In genomic region chr22:40177738-40178416, GRCh38 we compare ENCODE assay signal across 8 cellular contexts. TPM values are rescaled to one million over a fixed set of nuclear protein-coding genes. Genes with fewer than 3 reads are reported as not detected.
DNase-seq lines count a peak whose midpoint lies in the region; ATAC-seq, FAIRE-seq and TF ChIP-seq lines count a peak whose summit lies in the region.

Gene TNRC6B (plus strand): TSS chr22:40177925. CDS start chr22:40178136, 211 bp downstream.

- DNase-seq in BJ (ENCODE audit: low read depth) (peak; percentile 92), GM19239 (ENCODE audit: insufficient read length, low spot score) (peak; percentile 74), NCI-H524 treated with DMSO at 0.1 percent for 48 hours (lab: John Stamatoyannopoulos, UW) (peak; percentile 92), dermis blood vessel endothelial cell (peak; percentile 96), left lobe of liver (ENCODE audit: low spot score) (peak; percentile 82)
- peak; percentile 82 for DNase-seq in activated CD4-positive, alpha-beta T cell treated with anti-CD3 and anti-CD28 coated beads for 36 hours
- peak; percentile 49 for DNase-seq in stimulated activated CD4-positive, alpha-beta T cell treated with anti-CD3 and anti-CD28 coated beads, Interleukin-4, amount 100 ng/mL, for 1 hour

- H3K9me3 Mint-ChIP-seq in activated CD4-positive, alpha-beta T cell treated with anti-CD3 and anti-CD28 coated beads for 36 hours (ENCODE audit: low read depth): no peaks in the 10 kb centered on the region

- POLR2A ChIA-PET in BJ (lab: Charles Lee): interaction anchor here (0.5 to 1.0 kb wide), 3 partner anchors 183 to 654 kb away, joined by 3 to 5 read pairs (median 4); no protein-coding TSS in a partner anchor
- POLR2A ChIA-PET in activated CD4-positive, alpha-beta T cell treated with anti-CD3 and anti-CD28 coated beads for 36 hours (lab: Charles Lee): interaction anchor here (0.6 to 4.6 kb wide), 22 partner anchors 16 to 679 kb away, joined by 3 to 71 read pairs (median 4); partner anchors contain the start of genes ADSL and ST13

- TF ChIP-seq CTCF in BJ (IDR thresholded peaks at IDR 0.05; ENCODE audit: insufficient read depth, low read depth, low read length): no peak

- H3K27me3 ChIP-seq in BJ (ENCODE audit: control insufficient read depth, insufficient read depth, low read length): no peaks in the 10 kb centered on the region

- peak within 1 kb of the TSS; percentile 92 for H3K27ac Mint-ChIP-seq in activated CD4-positive, alpha-beta T cell treated with anti-CD3 and anti-CD28 coated beads for 36 hours

- H3K36me3 ChIP-seq in BJ (ENCODE audit: control insufficient read depth, insufficient read depth, low read length): no peaks in the 10 kb centered on the region

- peak within 1 kb of the TSS; percentile 89 for H3K4me3 Mint-ChIP-seq in activated CD4-positive, alpha-beta T cell treated with anti-CD3 and anti-CD28 coated beads for 36 hours

- intact Hi-C loops in activated CD4-positive, alpha-beta T cell treated with anti-CD3 and anti-CD28 coated beads for 36 hours (cut with DNase I, micrococcal nuclease): loop anchor here (1.0 to 5.0 kb wide), 14 partner anchors 18 to 646 kb away; partner anchors contain the start of genes ADSL (in 2 of the 2), MRTFA (in 1 of the 2) and RPS19BP1 (in 1 of the 2)

- CTCF ChIA-PET in BJ (lab: Yijun Ruan, JAX): interaction anchor here (1.0 to 1.3 kb wide), 3 partner anchors 134 to 649 kb away, joined by 3 read pairs; no protein-coding TSS in a partner anchor
- CTCF ChIA-PET in activated CD4-positive, alpha-beta T cell treated with anti-CD3 and anti-CD28 coated beads for 36 hours (lab: Charles Lee): interaction anchor here (0.6 to 2.3 kb wide), 16 partner anchors 14 to 171 kb away, joined by 3 to 9 read pairs (median 3); partner anchors contain the start of gene ADSL

- H3K4me1 Mint-ChIP-seq in activated CD4-positive, alpha-beta T cell treated with anti-CD3 and anti-CD28 coated beads for 36 hours: peaks cover 57% of the 10 kb centered on the region

- FAIRE-seq in GM19239 (lab: Jason Lieb, UNC): peak; percentile 99

- H3K4me3 ChIP-seq in BJ (ENCODE audit: low read depth, low read length): peak within 1 kb of the TSS; percentile 64

- peaks cover 8% of the 10 kb centered on the region for H3K36me3 Mint-ChIP-seq in activated CD4-positive, alpha-beta T cell treated with anti-CD3 and anti-CD28 coated beads for 36 hours (ENCODE audit: low read depth)

- ATAC-seq in HG03457 (IDR thresholded peaks at IDR 0.05; ENCODE audit: unreplicated experiment) (peak; percentile 75), left lobe of liver (peak; percentile 82)
- ATAC-seq in activated CD4-positive, alpha-beta T cell treated with anti-CD3 and anti-CD28 coated beads for 36 hours: peak; percentile 77

- no peaks in the 10 kb centered on the region for H3K27me3 Mint-ChIP-seq in activated CD4-positive, alpha-beta T cell treated with anti-CD3 and anti-CD28 coated beads for 36 hours

RNA-seq across cellular contexts. Expression of gene TNRC6B, which starts in this region (rescaled TPM):
- polyA plus RNA-seq in BJ (2011; rRNA removed): 6.6 and 8.0 TPM in 2 replicates
- 33.1 and 34.6 TPM in 2 replicates for polyA minus RNA-seq in BJ (2011; rRNA and poly(A)+ RNA removed)
- total RNA-seq in activated CD4-positive, alpha-beta T cell treated with anti-CD3 and anti-CD28 coated beads for 36 hours: 10 to 100 TPM; 37.3 to 40.3 TPM
- total RNA-seq in dermis blood vessel endothelial cell (23.1 and 24.5 TPM in 2 replicates), left lobe of liver (29.0 TPM)

Comparison
In these comparisons a context has a peak if more than half of its experiments do, and no peak if none do; other contexts are left out.
1. Peak in every context shown above with its lines: DNase-seq, ATAC-seq and H3K4me3 ChIP-seq.